ENCODE assay signal across 8 cellular contexts in the genomic region with DNA sequence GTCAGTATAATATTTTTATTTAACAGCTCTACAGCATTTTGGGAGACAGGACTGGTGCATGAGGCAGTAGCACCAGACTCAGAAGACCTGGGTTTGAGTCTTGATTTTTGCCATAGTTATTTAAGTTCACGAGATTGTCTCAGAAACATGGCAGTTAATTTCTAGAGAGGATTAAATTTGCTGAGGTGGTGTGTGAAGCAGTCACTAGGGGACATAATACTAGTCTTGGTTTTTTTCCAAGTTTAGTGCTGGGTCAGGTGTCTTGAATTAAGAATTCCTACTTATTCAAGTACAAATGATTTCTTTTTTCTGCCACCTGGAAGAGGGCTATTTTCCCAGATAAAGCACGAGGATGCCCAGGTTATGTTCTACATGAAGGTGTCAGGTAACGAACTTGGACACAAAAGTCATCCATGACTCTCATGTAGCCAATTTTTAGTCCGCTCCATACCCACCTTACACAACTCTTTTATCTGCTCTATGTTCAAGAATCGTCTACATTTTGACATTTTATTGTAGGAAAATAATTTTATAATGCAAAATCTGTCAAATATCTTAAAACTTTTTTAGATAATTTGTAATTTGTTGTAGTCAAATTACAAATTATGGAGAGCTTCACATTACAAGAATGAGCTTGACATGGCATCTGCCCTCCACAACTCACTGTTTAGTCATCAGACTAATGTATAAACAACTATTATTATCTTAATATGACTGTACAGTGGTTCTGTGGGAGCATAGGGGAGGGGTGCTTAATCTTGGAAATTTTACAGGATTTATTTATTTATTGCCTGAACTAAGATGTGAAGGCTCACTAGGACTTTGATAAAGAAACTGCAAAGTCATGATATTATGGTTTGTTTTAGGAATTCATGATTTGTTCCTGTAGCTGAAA.
DNase-seq lines count a peak whose midpoint lies in the region; ATAC-seq and FAIRE-seq lines count a peak whose summit lies in the region.

No MANE protein-coding gene starts in this region.

- H3K27me3 Mint-ChIP-seq in T-helper 1 cell treated with Interleukin-12 subunit alpha and Interleukin-12 subunit beta and Interleukin-4 antibody, amounts not matched to agents 30 μg/mL and 1 μg/mL, for 36 hours (ENCODE audit: low read depth) = no peaks in the 10 kb centered on the region

- H3K9me3 Mint-ChIP-seq in T-helper 1 cell treated with Interleukin-12 subunit alpha and Interleukin-12 subunit beta and Interleukin-4 antibody, amounts not matched to agents 30 μg/mL and 1 μg/mL, for 36 hours = no peaks in the 10 kb centered on the region

- H3K27ac Mint-ChIP-seq in T-helper 1 cell treated with Interleukin-12 subunit alpha and Interleukin-12 subunit beta and Interleukin-4 antibody, amounts not matched to agents 30 μg/mL and 1 μg/mL, for 36 hours = peak overlapping the region; percentile 98

- peak; percentile 69 for DNase-seq in AG08396 (ENCODE audit: low spot score)
- no peak for DNase-seq in GM19239 (ENCODE audit: insufficient read length, low spot score)
- DNase-seq in fibroblast of peridontal ligament (ENCODE audit: extremely low read depth) = peak; percentile 53
- peak; percentile 7 for DNase-seq in putamen (ENCODE audit: low spot score)
- DNase-seq in activated CD4-positive, alpha-beta T cell treated with anti-CD3 and anti-CD28 coated beads for 1 hour = no peak

- peaks cover 41% of the 10 kb centered on the region for H3K4me1 Mint-ChIP-seq in T-helper 1 cell treated with Interleukin-12 subunit alpha and Interleukin-12 subunit beta and Interleukin-4 antibody, amounts not matched to agents 30 μg/mL and 1 μg/mL, for 36 hours (ENCODE audit: low read depth)

- no peak for ATAC-seq in HG03045 (IDR thresholded peaks at IDR 0.05; ENCODE audit: unreplicated experiment)
- no peak for ATAC-seq in GM19467 (IDR thresholded peaks at IDR 0.05; ENCODE audit: unreplicated experiment)

- H3K36me3 Mint-ChIP-seq in T-helper 1 cell treated with Interleukin-12 subunit alpha and Interleukin-12 subunit beta and Interleukin-4 antibody, amounts not matched to agents 30 μg/mL and 1 μg/mL, for 36 hours (ENCODE audit: low read depth) = peaks cover 36% of the 10 kb centered on the region

- FAIRE-seq in GM19239 (lab: Jason Lieb, UNC) = peak; percentile 42

- H3K4me3 Mint-ChIP-seq in T-helper 1 cell treated with Interleukin-12 subunit alpha and Interleukin-12 subunit beta and Interleukin-4 antibody, amounts not matched to agents 30 μg/mL and 1 μg/mL, for 36 hours = peak overlapping the region; percentile 99

Comparison
In these comparisons a context has a peak if more than half of its experiments do, and no peak if none do; other contexts are left out.
1. DNase-seq: peak in AG08396 (single experiment), fibroblast of peridontal ligament (single experiment) and putamen (single experiment); none in GM19239 (single experiment) and activated CD4-positive, alpha-beta T cell treated with anti-CD3 and anti-CD28 coated beads for 1 hour (single experiment).